In the genomic region with DNA sequence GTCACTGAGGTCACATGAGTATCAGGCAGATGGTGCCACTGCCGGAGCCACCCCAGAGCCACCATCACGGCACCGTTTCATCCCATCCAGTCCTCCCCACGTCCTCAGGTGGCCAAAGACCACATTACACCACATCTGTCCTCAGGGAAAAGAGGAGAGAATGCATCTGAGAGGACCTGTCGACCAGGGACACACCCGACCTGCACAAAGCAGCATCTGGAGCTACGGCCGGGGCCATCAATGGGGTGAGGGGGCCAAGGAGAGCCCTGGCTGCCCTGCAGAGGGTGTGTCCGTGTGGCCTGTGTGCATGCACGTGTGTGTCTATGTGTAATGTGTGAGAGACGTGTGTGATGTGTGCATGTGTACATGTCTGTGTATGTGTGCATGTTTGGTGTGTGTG, we compare ENCODE assay signal across 2 cellular contexts.
TF ChIP-seq lines count a peak whose summit lies in the region.

No MANE protein-coding gene starts in this region.

TF ChIP-seq in IMR-90, 13 proteins besides CTCF, POLR2A, EP300 and RAD21:
- TF ChIP-seq MXI1 (IDR thresholded peaks at IDR 0.05; ENCODE audit: borderline replicate concordance, low read depth, low read length) (no peak), CEBPB (IDR thresholded peaks at IDR 0.05; ENCODE audit: low read depth, low read length) (no peak), FOS (IDR thresholded peaks at IDR 0.05; ENCODE audit: low read depth, low read length) (no peak), MAZ (IDR thresholded peaks at IDR 0.05; ENCODE audit: borderline replicate concordance, low read depth, low read length) (no peak), CHD1 (IDR thresholded peaks at IDR 0.05; ENCODE audit: low read depth, low read length) (no peak), BHLHE40 (IDR thresholded peaks at IDR 0.05; ENCODE audit: low read depth, low read length) (no peak)
- TF ChIP-seq, protein P1, sequence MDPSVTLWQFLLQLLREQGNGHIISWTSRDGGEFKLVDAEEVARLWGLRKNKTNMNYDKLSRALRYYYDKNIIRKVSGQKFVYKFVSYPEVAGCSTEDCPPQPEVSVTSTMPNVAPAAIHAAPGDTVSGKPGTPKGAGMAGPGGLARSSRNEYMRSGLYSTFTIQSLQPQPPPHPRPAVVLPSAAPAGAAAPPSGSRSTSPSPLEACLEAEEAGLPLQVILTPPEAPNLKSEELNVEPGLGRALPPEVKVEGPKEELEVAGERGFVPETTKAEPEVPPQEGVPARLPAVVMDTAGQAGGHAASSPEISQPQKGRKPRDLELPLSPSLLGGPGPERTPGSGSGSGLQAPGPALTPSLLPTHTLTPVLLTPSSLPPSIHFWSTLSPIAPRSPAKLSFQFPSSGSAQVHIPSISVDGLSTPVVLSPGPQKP (IDR thresholded peaks at IDR 0.05; ENCODE audit: borderline replicate concordance, low read depth, low read length), result no peak

TF ChIP-seq in H1, 55 proteins besides CTCF, POLR2A, EP300 and RAD21:
- no peak for TF ChIP-seq ASH2L (IDR thresholded peaks at IDR 0.05; ENCODE audit: low read length)
- no peak for TF ChIP-seq SAP30 (IDR thresholded peaks at IDR 0.05; ENCODE audit: insufficient read depth, insufficient replicate concordance, low read length)
- TF ChIP-seq HDAC6 (IDR thresholded peaks at IDR 0.05; ENCODE audit: low read depth, low read length), result no peak
- TF ChIP-seq FOSL1 (IDR thresholded peaks at IDR 0.05; ENCODE audit: insufficient read depth, low read depth, low read length), result no peak
- no peak for TF ChIP-seq JUN (IDR thresholded peaks at IDR 0.05; ENCODE audit: low read depth, low read length)
- TF ChIP-seq TEAD4 (IDR thresholded peaks at IDR 0.05; ENCODE audit: low read depth, low read length), result no peak
- TF ChIP-seq GABPA (IDR thresholded peaks at IDR 0.05; ENCODE audit: borderline replicate concordance, insufficient read depth, low read length), result no peak
- no peak for TF ChIP-seq ZNF274 (IDR thresholded peaks at IDR 0.05; ENCODE audit: borderline replicate concordance, extremely low read depth, low read length)
- TF ChIP-seq EGR1 (IDR thresholded peaks at IDR 0.05; ENCODE audit: borderline replicate concordance, low read depth, low read length), result no peak
- no peak for TF ChIP-seq BCL11A (IDR thresholded peaks at IDR 0.05; ENCODE audit: low read depth in 2 of 2, low read length in 2 of 2)
- TF ChIP-seq CHD1 (IDR thresholded peaks at IDR 0.05; ENCODE audit: low read depth, low read length), result no peak
- TF ChIP-seq KDM4A (IDR thresholded peaks at IDR 0.05; ENCODE audit: low read depth, low read length, severe bottlenecking), result no peak
- TF ChIP-seq, protein P2, sequence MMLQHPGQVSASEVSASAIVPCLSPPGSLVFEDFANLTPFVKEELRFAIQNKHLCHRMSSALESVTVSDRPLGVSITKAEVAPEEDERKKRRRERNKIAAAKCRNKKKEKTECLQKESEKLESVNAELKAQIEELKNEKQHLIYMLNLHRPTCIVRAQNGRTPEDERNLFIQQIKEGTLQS (IDR thresholded peaks at IDR 0.05; ENCODE audit: insufficient read depth, low read depth, low read length), result no peak
- no peak for TF ChIP-seq TBP (IDR thresholded peaks at IDR 0.05; ENCODE audit: low read depth, low read length)
- TF ChIP-seq SP4 (IDR thresholded peaks at IDR 0.05; ENCODE audit: low read length), result no peak
- TF ChIP-seq, protein P3, sequence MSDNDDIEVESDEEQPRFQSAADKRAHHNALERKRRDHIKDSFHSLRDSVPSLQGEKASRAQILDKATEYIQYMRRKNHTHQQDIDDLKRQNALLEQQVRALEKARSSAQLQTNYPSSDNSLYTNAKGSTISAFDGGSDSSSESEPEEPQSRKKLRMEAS (IDR thresholded peaks at IDR 0.05), result no peak
- TF ChIP-seq SIRT6 (IDR thresholded peaks at IDR 0.05; ENCODE audit: low read length), result no peak
- TF ChIP-seq KDM1A (IDR thresholded peaks at IDR 0.05; ENCODE audit: borderline replicate concordance, low read length), result no peak
- no peak for TF ChIP-seq TAF1 (IDR thresholded peaks at IDR 0.05; ENCODE audit: low read depth, low read length)
